1 cellular context compared by ENCODE assay signal in genomic region chr9:131046581-131047202, GRCh38.
TF ChIP-seq lines count a peak whose summit lies in the region.

No MANE protein-coding gene starts in this region.

TF ChIP-seq in HepG2, 621 proteins besides CTCF, POLR2A, EP300 and RAD21 (continued from another document and continues in another):
- TF ChIP-seq KLF11 (CRISPR knock-in tag; IDR thresholded peaks at IDR 0.05) (0 out of 2 replicates have a peak, but pooled peaks have one; percentile 45), KMT2B (CRISPR knock-in tag; IDR thresholded peaks at IDR 0.05) (no peak), MBNL3 (CRISPR knock-in tag; conservative IDR thresholded peaks at IDR 0.05) (no peak), DPF2 (CRISPR knock-in tag; IDR thresholded peaks at IDR 0.05; ENCODE audit: borderline replicate concordance, low read depth) (no peak), PLSCR1 (CRISPR knock-in tag; IDR thresholded peaks at IDR 0.05; ENCODE audit: borderline replicate concordance) (no peak), ZNF512 (CRISPR knock-in tag; IDR thresholded peaks at IDR 0.05) (no peak), RXRB (CRISPR knock-in tag; IDR thresholded peaks at IDR 0.05; ENCODE audit: borderline replicate concordance) (no peak), ZNF24 (IDR thresholded peaks at IDR 0.05) (no peak), HDAC2 (CRISPR knock-in tag; IDR thresholded peaks at IDR 0.05) (0 out of 2 replicates have a peak, but pooled peaks have one; percentile 25), ZNF329 (CRISPR knock-in tag; IDR thresholded peaks at IDR 0.05; ENCODE audit: low read depth) (no peak), STAT6 (CRISPR knock-in tag; IDR thresholded peaks at IDR 0.05; ENCODE audit: borderline replicate concordance) (no peak), ASH2L (IDR thresholded peaks at IDR 0.05; ENCODE audit: insufficient read length, low read depth, low read length) (no peak), SNAPC5 (CRISPR knock-in tag; IDR thresholded peaks at IDR 0.05; ENCODE audit: borderline replicate concordance) (no peak), ZBTB1 (CRISPR knock-in tag; IDR thresholded peaks at IDR 0.05; ENCODE audit: borderline replicate concordance) (no peak), FOXO1 (CRISPR knock-in tag; IDR thresholded peaks at IDR 0.05) (no peak), ZNF256 (CRISPR knock-in tag; conservative IDR thresholded peaks at IDR 0.05) (no peak), NR3C1 (CRISPR knock-in tag; IDR thresholded peaks at IDR 0.05) (no peak), POGZ (CRISPR knock-in tag; IDR thresholded peaks at IDR 0.05) (no peak), EZH2 (conservative IDR thresholded peaks at IDR 0.05; ENCODE audit: low read depth, low read length) (no peak), ZNF331 (CRISPR knock-in tag; IDR thresholded peaks at IDR 0.05) (peak; percentile 55; the same call in 1 of the 2 replicates), HNRNPUL1 (IDR thresholded peaks at IDR 0.05; ENCODE audit: low read depth, low read length) (no peak), RBM22 (optimal IDR thresholded peaks at IDR 0.05; ENCODE audit: low read length) (no peak), GABPB1 (CRISPR knock-in tag; IDR thresholded peaks at IDR 0.05) (peak; percentile 47; the same call in 1 of the 2 replicates), ZNF235 (CRISPR knock-in tag; IDR thresholded peaks at IDR 0.05; ENCODE audit: borderline replicate concordance) (no peak), UBTF (CRISPR knock-in tag; IDR thresholded peaks at IDR 0.05) (no peak), ZNF772 (CRISPR knock-in tag; IDR thresholded peaks at IDR 0.05) (no peak), MYC (CRISPR knock-in tag; IDR thresholded peaks at IDR 0.05; ENCODE audit: borderline replicate concordance) (peak; percentile 36; the same call in 1 of the 2 replicates), CCAR2 (optimal IDR thresholded peaks at IDR 0.05; ENCODE audit: low read depth, low read length) (no peak), SOX5 (CRISPR knock-in tag; IDR thresholded peaks at IDR 0.05; ENCODE audit: borderline replicate concordance) (no peak), MAZ (IDR thresholded peaks at IDR 0.05; ENCODE audit: borderline replicate concordance, low read depth, low read length) (no peak), MAZ (CRISPR knock-in tag; IDR thresholded peaks at IDR 0.05; ENCODE audit: low read depth) (no peak), ZNF3 (CRISPR knock-in tag; IDR thresholded peaks at IDR 0.05) (no peak), ZBTB3 (CRISPR knock-in tag; IDR thresholded peaks at IDR 0.05; ENCODE audit: borderline replicate concordance, low read depth) (no peak), ZNF292 (CRISPR knock-in tag; IDR thresholded peaks at IDR 0.05; ENCODE audit: borderline replicate concordance, low read depth) (no peak), SKI (IDR thresholded peaks at IDR 0.05; ENCODE audit: partially characterized antibody) (peak; percentile 19), DR1 (CRISPR knock-in tag; IDR thresholded peaks at IDR 0.05) (no peak), PITX1 (CRISPR knock-in tag; IDR thresholded peaks at IDR 0.05) (no peak), ZNF44 (CRISPR knock-in tag; IDR thresholded peaks at IDR 0.05) (no peak), ZNF280B (CRISPR knock-in tag; IDR thresholded peaks at IDR 0.05; ENCODE audit: borderline replicate concordance) (0 out of 2 replicates have a peak, but pooled peaks have one; percentile 22), ZFP91 (CRISPR knock-in tag; IDR thresholded peaks at IDR 0.05; ENCODE audit: borderline replicate concordance) (no peak), THAP11 (CRISPR knock-in tag; IDR thresholded peaks at IDR 0.05) (0 out of 2 replicates have a peak, but pooled peaks have one; percentile 41), TBX2 (CRISPR knock-in tag; IDR thresholded peaks at IDR 0.05; ENCODE audit: borderline replicate concordance) (no peak), HMGXB4 (CRISPR knock-in tag; IDR thresholded peaks at IDR 0.05; ENCODE audit: borderline replicate concordance in 1 of 2, low read depth in 1 of 2) (peak in 1 of 2 experiments; percentile 57; a peak in 1 of 4 replicates), MIXL1 (CRISPR knock-in tag; IDR thresholded peaks at IDR 0.05) (no peak), ZNF710 (CRISPR knock-in tag; IDR thresholded peaks at IDR 0.05; ENCODE audit: borderline replicate concordance) (peak; percentile 19; the same call in 1 of the 2 replicates), ATF1 (CRISPR knock-in tag; IDR thresholded peaks at IDR 0.05) (no peak), JUN (CRISPR knock-in tag; IDR thresholded peaks at IDR 0.05) (no peak), TEF (CRISPR knock-in tag; IDR thresholded peaks at IDR 0.05) (no peak), ZMAT3 (CRISPR knock-in tag; conservative IDR thresholded peaks at IDR 0.05) (0 out of 2 replicates have a peak, but pooled peaks have one; percentile 56), PAX8 (CRISPR knock-in tag; IDR thresholded peaks at IDR 0.05; ENCODE audit: borderline replicate concordance) (no peak), ETV6 (CRISPR knock-in tag; conservative IDR thresholded peaks at IDR 0.05) (no peak), THYN1 (CRISPR knock-in tag; IDR thresholded peaks at IDR 0.05; ENCODE audit: borderline replicate concordance, low read depth) (no peak), AHR (CRISPR knock-in tag; IDR thresholded peaks at IDR 0.05) (no peak)
